Comparison of ENCODE assay signal across 30 cellular contexts in genomic region chr22:42787357-42787736, GRCh38.
"Had no signal": no experiment of that assay in that cellular context is flagged by ENCODE, and none has a peak within 500 bp of the region (broad histone marks: within the 10 kb centered on the region; RNA-seq: fewer than 3 reads in every experiment).

No MANE protein-coding gene starts in this region.

- H3K9me3 Mint-ChIP-seq: activated B cell treated with CpG ODN at 0.5 μM for 24 hours; activated CD4-positive, alpha-beta T cell treated with anti-CD3 and anti-CD28 coated beads, Interleukin-2, amount 10 ng/mL, durations not matched to agents 24 days and 14 days; activated naive CD4-positive, alpha-beta T cell treated with anti-CD3 and anti-CD28 coated beads, Interleukin-2, amount 10 ng/mL, durations not matched to agents 7 days and 5 days; activated naive CD8-positive, alpha-beta T cell treated with anti-CD3 and anti-CD28 coated beads for 36 hours; activated T-cell treated with anti-CD3 and anti-CD28 coated beads, Interleukin-2, amount 50 U/mL, for 24 hours; activated T-helper 2 cell treated with anti-CD3 and anti-CD28 coated beads, Interferon-gamma antibody, Interleukin-2, Interleukin-4, amounts not matched to agents 10 μg/mL and 5 μg/mL and 100 μg/mL, durations not matched to agents 14 hours and 24 hours and 36 hours had no signal

- H3K27me3 ChIP-seq: brain microvascular endothelial cell, MG63, Peyer's patch, SJSA1 had no signal

- H3K36me3 ChIP-seq: brain microvascular endothelial cell, MG63, Peyer's patch, SJSA1 had no signal

- H3K27ac Mint-ChIP-seq: activated B cell treated with CpG ODN at 0.5 μM for 24 hours; activated CD4-positive, alpha-beta T cell treated with anti-CD3 and anti-CD28 coated beads, Interleukin-2, amount 10 ng/mL, durations not matched to agents 24 days and 14 days; activated CD8-positive, alpha-beta memory T cell treated with anti-CD3 and anti-CD28 coated beads, Interleukin-2, amount 10 ng/mL, durations not matched to agents 7 days and 5 days; activated naive CD4-positive, alpha-beta T cell treated with anti-CD3 and anti-CD28 coated beads, Interleukin-2, amount 10 ng/mL, durations not matched to agents 7 days and 5 days; activated naive CD8-positive, alpha-beta T cell treated with anti-CD3 and anti-CD28 coated beads for 36 hours; activated T-cell treated with anti-CD3 and anti-CD28 coated beads, Interleukin-2, amount 50 U/mL, for 24 hours; activated T-helper 2 cell treated with anti-CD3 and anti-CD28 coated beads, Interferon-gamma antibody, Interleukin-2, Interleukin-4, amounts not matched to agents 10 μg/mL and 5 μg/mL and 100 μg/mL, durations not matched to agents 14 hours and 24 hours and 36 hours had no signal

- ATAC-seq: activated CD8-positive, alpha-beta memory T cell treated with anti-CD3 and anti-CD28 coated beads, Interleukin-2, amount 10 ng/mL, durations not matched to agents 7 days and 5 days; SK-N-SH treated with all-trans-retinoic acid at 6 μM for 48 hours had no signal

- H3K4me1 ChIP-seq: Peyer's patch had no signal

- H3K9ac ChIP-seq: KMS-11 had no signal

- H3K4me1 Mint-ChIP-seq: activated B cell treated with CpG ODN at 0.5 μM for 24 hours; activated CD4-positive, alpha-beta T cell treated with anti-CD3 and anti-CD28 coated beads, Interleukin-2, amount 10 ng/mL, durations not matched to agents 24 days and 14 days; activated CD8-positive, alpha-beta memory T cell treated with anti-CD3 and anti-CD28 coated beads, Interleukin-2, amount 10 ng/mL, durations not matched to agents 7 days and 5 days; activated naive CD4-positive, alpha-beta T cell treated with anti-CD3 and anti-CD28 coated beads, Interleukin-2, amount 10 ng/mL, durations not matched to agents 7 days and 5 days; activated naive CD8-positive, alpha-beta T cell treated with anti-CD3 and anti-CD28 coated beads for 36 hours had no signal

- H3K4me3 Mint-ChIP-seq: activated B cell treated with CpG ODN at 0.5 μM for 24 hours; activated CD4-positive, alpha-beta T cell treated with anti-CD3 and anti-CD28 coated beads, Interleukin-2, amount 10 ng/mL, durations not matched to agents 24 days and 14 days; activated CD8-positive, alpha-beta memory T cell treated with anti-CD3 and anti-CD28 coated beads, Interleukin-2, amount 10 ng/mL, durations not matched to agents 7 days and 5 days; activated naive CD4-positive, alpha-beta T cell treated with anti-CD3 and anti-CD28 coated beads, Interleukin-2, amount 10 ng/mL, durations not matched to agents 7 days and 5 days; activated naive CD8-positive, alpha-beta T cell treated with anti-CD3 and anti-CD28 coated beads for 36 hours; activated T-cell treated with anti-CD3 and anti-CD28 coated beads, Interleukin-2, amount 50 U/mL, for 24 hours had no signal

- H3K36me3 Mint-ChIP-seq: activated CD8-positive, alpha-beta memory T cell treated with anti-CD3 and anti-CD28 coated beads, Interleukin-2, amount 10 ng/mL, durations not matched to agents 7 days and 5 days; activated naive CD4-positive, alpha-beta T cell treated with anti-CD3 and anti-CD28 coated beads, Interleukin-2, amount 10 ng/mL, durations not matched to agents 7 days and 5 days; activated naive CD8-positive, alpha-beta T cell treated with anti-CD3 and anti-CD28 coated beads for 36 hours had no signal

- H3K9me3 ChIP-seq: MG63, Peyer's patch, SJSA1 had no signal

- DNase-seq: activated B cell treated with CpG ODN at 0.5 μM for 24 hours; activated CD4-positive, alpha-beta T cell treated with anti-CD3 and anti-CD28 coated beads for 1 hour; activated CD4-positive, alpha-beta T cell treated with anti-CD3 and anti-CD28 coated beads, Interleukin-2, amount 10 ng/mL, durations not matched to agents 24 days and 14 days; activated CD4-positive, alpha-beta T cell treated with anti-CD3 and anti-CD28 coated beads, Interleukin-2, amount 50 U/mL, for 48 hours; activated CD8-positive, alpha-beta memory T cell treated with anti-CD3 and anti-CD28 coated beads, Interleukin-2, amount 10 ng/mL, durations not matched to agents 7 days and 5 days; activated gamma-delta T cell treated with Interleukin-2 at 50 U/mL for 16 hours; activated naive CD4-positive, alpha-beta T cell treated with anti-CD3 and anti-CD28 coated beads, Interleukin-2, amount 10 ng/mL, durations not matched to agents 7 days and 5 days; activated naive CD8-positive, alpha-beta T cell treated with anti-CD3 and anti-CD28 coated beads for 36 hours; activated T-cell treated with anti-CD3 and anti-CD28 coated beads, Interleukin-2, amount 50 U/mL, for 24 hours; brain microvascular endothelial cell; MG63; MV-4-11; NCI-H1092 treated with DMSO at 0.1 percent for 48 hours; NCI-H1417 treated with DMSO at 0.1 percent for 48 hours; NCI-H1694; NCI-H2029; NCI-H2107; NCI-H2171 treated with DMSO at 0.1 percent for 48 hours; NCI-H226; NCI-H526; NK-92 treated with Interleukin-12 subunit alpha and Interleukin-12 subunit beta, amount 100 ng/mL, for 24 hours; OCI-M1; Peyer's patch; SHP77; SW 1271 had no signal

- H3K27me3 Mint-ChIP-seq: activated CD4-positive, alpha-beta T cell treated with anti-CD3 and anti-CD28 coated beads, Interleukin-2, amount 10 ng/mL, durations not matched to agents 24 days and 14 days; activated CD8-positive, alpha-beta memory T cell treated with anti-CD3 and anti-CD28 coated beads, Interleukin-2, amount 10 ng/mL, durations not matched to agents 7 days and 5 days; activated naive CD4-positive, alpha-beta T cell treated with anti-CD3 and anti-CD28 coated beads, Interleukin-2, amount 10 ng/mL, durations not matched to agents 7 days and 5 days; activated naive CD8-positive, alpha-beta T cell treated with anti-CD3 and anti-CD28 coated beads for 36 hours; activated T-cell treated with anti-CD3 and anti-CD28 coated beads, Interleukin-2, amount 50 U/mL, for 24 hours had no signal

- H3K27ac ChIP-seq: brain microvascular endothelial cell, KMS-11, Peyer's patch, RWPE1, SJSA1 had no signal

- H3K4me3 ChIP-seq: MG63, Peyer's patch, SJSA1 had no signal
